10 cellular contexts compared by ENCODE assay signal in genomic region chr12:57135939-57136338, GRCh38. TPM values are rescaled to one million over a fixed set of nuclear protein-coding genes. Genes with fewer than 3 reads are reported as not detected.
DNase-seq lines count a peak whose midpoint lies in the region; TF ChIP-seq lines count a peak whose summit lies in the region.
"Had no signal": no experiment of that assay in that cellular context is flagged by ENCODE, and none has a peak within 500 bp of the region (broad histone marks: within the 10 kb centered on the region; RNA-seq: fewer than 3 reads in every experiment).

No MANE protein-coding gene starts in this region.

- H3K9me3 ChIP-seq in iPS-18c (ENCODE audit: control insufficient read depth, insufficient read depth, low read length): no peaks in the 10 kb centered on the region
- H3K9me3 ChIP-seq in prostate gland: no peaks in the 10 kb centered on the region

- H3K4me3 Mint-ChIP-seq in activated CD4-positive, alpha-beta memory T cell treated with anti-CD3 and anti-CD28 coated beads, Interleukin-2, amount 10 ng/mL, durations not matched to agents 7 days and 5 days: no peak overlapping the region

- no peaks in the 10 kb centered on the region for H3K36me3 Mint-ChIP-seq in activated CD4-positive, alpha-beta memory T cell treated with anti-CD3 and anti-CD28 coated beads, Interleukin-2, amount 10 ng/mL, durations not matched to agents 7 days and 5 days (ENCODE audit: low read depth)

- no peaks in the 10 kb centered on the region for H3K36me3 ChIP-seq in prostate gland

- H3K4me1 ChIP-seq in prostate gland (replicated peaks): no peaks in the 10 kb centered on the region

- intact Hi-C loops in prostate gland (cut with DNase I): no loop called here

- H3K27me3 ChIP-seq in prostate gland (replicated peaks; ENCODE audit: insufficient read depth): no peaks in the 10 kb centered on the region

- DNase-seq in Ammon's horn (ENCODE audit: low spot score) (peak; percentile 85), astrocyte of the spinal cord (ENCODE audit: low read depth, low spot score) (peak; percentile 50), prostate gland (ENCODE audit: low spot score) (no peak), NOMO-1 treated with DMSO at 0.1 percent for 48 hours (lab: John Stamatoyannopoulos, UW; ENCODE audit: unreplicated experiment) (no peak), cerebellar nuclear complex (lab: John Stamatoyannopoulos, UW) (no peak)
- no peak for DNase-seq in activated CD4-positive, alpha-beta memory T cell treated with anti-CD3 and anti-CD28 coated beads, Interleukin-2, amount 10 ng/mL, durations not matched to agents 7 days and 5 days
- DNase-seq in activated CD4-positive, alpha-beta T cell treated with anti-CD3 and anti-CD28 coated beads, Interleukin-2, amount 50 U/mL, for 4 hours: no peak
- DNase-seq: NCI-H1436 treated with DMSO at 0.1 percent for 48 hours had no signal

- CTCF ChIA-PET in activated CD4-positive, alpha-beta memory T cell treated with anti-CD3 and anti-CD28 coated beads, Interleukin-2, amount 10 ng/mL, durations not matched to agents 7 days and 5 days (lab: Charles Lee): interaction anchor here (1.0 kb wide), 1 partner anchor 47 kb away, joined by 3 read pairs; no protein-coding TSS in a partner anchor

- H3K9me3 Mint-ChIP-seq in activated CD4-positive, alpha-beta memory T cell treated with anti-CD3 and anti-CD28 coated beads, Interleukin-2, amount 10 ng/mL, durations not matched to agents 7 days and 5 days: no peaks in the 10 kb centered on the region

- H3K27me3 Mint-ChIP-seq in activated CD4-positive, alpha-beta memory T cell treated with anti-CD3 and anti-CD28 coated beads, Interleukin-2, amount 10 ng/mL, durations not matched to agents 7 days and 5 days: peaks cover 18% of the 10 kb centered on the region

- TF ChIP-seq POLR2A in prostate gland (IDR thresholded peaks at IDR 0.05): no peak

- POLR2A ChIA-PET in activated CD4-positive, alpha-beta memory T cell treated with anti-CD3 and anti-CD28 coated beads, Interleukin-2, amount 10 ng/mL, durations not matched to agents 7 days and 5 days (lab: Charles Lee): no interaction called here

- H3K27ac ChIP-seq in prostate gland: peak overlapping the region; percentile 55 to 57

- no peak overlapping the region for H3K27ac Mint-ChIP-seq in activated CD4-positive, alpha-beta memory T cell treated with anti-CD3 and anti-CD28 coated beads, Interleukin-2, amount 10 ng/mL, durations not matched to agents 7 days and 5 days

- no peaks in the 10 kb centered on the region for H3K4me1 Mint-ChIP-seq in activated CD4-positive, alpha-beta memory T cell treated with anti-CD3 and anti-CD28 coated beads, Interleukin-2, amount 10 ng/mL, durations not matched to agents 7 days and 5 days

- WGBS in prostate gland: 49% methylated on average over 12 of the region's 12 CpGs

- TF ChIP-seq CTCF in astrocyte of the spinal cord (IDR thresholded peaks at IDR 0.05; ENCODE audit: low read depth, low read length) (no peak), prostate gland (IDR thresholded peaks at IDR 0.05) (no peak)

- in situ Hi-C loops in astrocyte of the spinal cord (cut with HindIII; ENCODE audit: low sequenced_read_pairs): no loop called here

- no peak overlapping the region for H3K4me3 ChIP-seq in astrocyte of the spinal cord (ENCODE audit: low read depth, low read length)
- peak overlapping the region; percentile 16; the same call in 1 of the 2 replicates for H3K4me3 ChIP-seq in iPS-18c (ENCODE audit: insufficient read depth, low read depth, low read length)
- no peak overlapping the region for H3K4me3 ChIP-seq in prostate gland

RNA-seq across cellular contexts. Expression of gene LRP1, which starts 7.7 kb away (rescaled TPM):
- total RNA-seq in prostate gland: 100 to 1,000 TPM in 1 of 2 donors, 10 to 100 TPM in 1; 53.5 to 198 TPM
- under 1 TPM; 0.60 to 0.86 TPM for total RNA-seq in activated CD4-positive, alpha-beta memory T cell treated with anti-CD3 and anti-CD28 coated beads, Interleukin-2, amount 10 ng/mL, durations not matched to agents 7 days and 5 days

RNA-seq across cellular contexts. Expression of gene LRP1-AS, which starts 11.5 kb away (rescaled TPM):
- not detected for total RNA-seq in prostate gland
- not detected for total RNA-seq in activated CD4-positive, alpha-beta memory T cell treated with anti-CD3 and anti-CD28 coated beads, Interleukin-2, amount 10 ng/mL, durations not matched to agents 7 days and 5 days
- total RNA-seq: naive thymus-derived CD4-positive, alpha-beta T cell had no signal

RNA-seq across cellular contexts. Expression of gene STAT6, which starts 24.8 kb away (rescaled TPM):
- total RNA-seq in prostate gland: 100 to 1,000 TPM; 124 to 237 TPM
- 100 to 1,000 TPM; 127 to 128 TPM for total RNA-seq in activated CD4-positive, alpha-beta memory T cell treated with anti-CD3 and anti-CD28 coated beads, Interleukin-2, amount 10 ng/mL, durations not matched to agents 7 days and 5 days

RNA-seq across cellular contexts. Expression of gene NAB2, which starts 47.0 kb away (rescaled TPM):
- 10 to 100 TPM; 19.0 to 65.5 TPM for total RNA-seq in prostate gland
- 1 to 10 TPM; 8.7 to 9.6 TPM for total RNA-seq in activated CD4-positive, alpha-beta memory T cell treated with anti-CD3 and anti-CD28 coated beads, Interleukin-2, amount 10 ng/mL, durations not matched to agents 7 days and 5 days

RNA-seq across cellular contexts. Expression of gene NEMP1, which starts 57.3 kb away (rescaled TPM):
- total RNA-seq in prostate gland: 10 to 100 TPM; 10.8 to 13.0 TPM
- total RNA-seq in activated CD4-positive, alpha-beta memory T cell treated with anti-CD3 and anti-CD28 coated beads, Interleukin-2, amount 10 ng/mL, durations not matched to agents 7 days and 5 days: 10 to 100 TPM; 51.7 to 59.2 TPM

Comparison
In these comparisons a context has a peak if more than half of its experiments do, and no peak if none do; other contexts are left out.
1. DNase-seq: peak in Ammon's horn (single experiment) and astrocyte of the spinal cord (single experiment); none in prostate gland (single experiment), activated CD4-positive, alpha-beta memory T cell treated with anti-CD3 and anti-CD28 coated beads, Interleukin-2, amount 10 ng/mL, durations not matched to agents 7 days and 5 days (single experiment), NOMO-1 treated with DMSO at 0.1 percent for 48 hours (single experiment), activated CD4-positive, alpha-beta T cell treated with anti-CD3 and anti-CD28 coated beads, Interleukin-2, amount 50 U/mL, for 4 hours (0 of 2) and cerebellar nuclear complex (0 of 2).
2. RNA of gene LRP1, which starts 7.7 kb away (total RNA-seq): 53.5 to 198 TPM in prostate gland; 0.60 to 0.86 TPM in activated CD4-positive, alpha-beta memory T cell treated with anti-CD3 and anti-CD28 coated beads, Interleukin-2, amount 10 ng/mL, durations not matched to agents 7 days and 5 days; every median in the first group is over 10 times any median in the second.